ENCODE assay signal across 8 cellular contexts in the genomic region with DNA sequence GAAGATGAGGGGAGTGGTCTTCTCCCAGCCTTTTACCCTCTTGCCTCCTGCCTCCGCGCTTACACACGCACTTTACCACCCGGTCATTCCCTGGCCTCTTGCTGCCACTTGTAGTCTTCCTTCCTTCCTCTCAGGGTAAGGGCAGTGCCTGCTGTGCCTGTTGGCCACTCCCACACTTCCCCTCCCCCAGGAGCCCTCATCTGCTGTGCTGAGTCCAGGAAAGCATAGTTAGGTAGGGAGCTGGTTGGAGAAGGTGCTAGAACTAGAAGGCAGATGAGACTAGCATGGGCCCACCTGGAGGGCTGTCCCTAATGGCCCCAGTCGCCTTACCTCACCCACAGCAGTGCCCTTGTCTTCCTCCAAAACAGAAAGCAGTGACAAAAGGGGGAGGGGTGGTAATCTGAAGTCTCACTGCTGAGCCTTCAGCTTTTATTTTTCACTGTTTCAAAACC. TPM values are rescaled to one million over a fixed set of nuclear protein-coding genes. Genes with fewer than 3 reads are reported as not detected.
DNase-seq lines count a peak whose midpoint lies in the region; ATAC-seq and TF ChIP-seq lines count a peak whose summit lies in the region.

No MANE protein-coding gene starts in this region.

- peaks cover 10% of the 10 kb centered on the region; the same call in 1 of the 2 replicates for H4K20me1 ChIP-seq in Karpas-422 (ENCODE audit: insufficient read depth, low read depth, low read length)

- H3K9me3 ChIP-seq in vagina (no peaks in the 10 kb centered on the region), Karpas-422 (ENCODE audit: low read length) (no peaks in the 10 kb centered on the region)

- H3K36me3 ChIP-seq in brain microvascular endothelial cell (replicated peaks): peaks cover 18% of the 10 kb centered on the region
- no peaks in the 10 kb centered on the region for H3K36me3 ChIP-seq in mesendoderm (ENCODE audit: control insufficient read depth, insufficient read depth, low read length)
- peaks cover 0 to 27% of the 10 kb centered on the region in 2 donors for H3K36me3 ChIP-seq in vagina
- H3K36me3 ChIP-seq in Karpas-422 (ENCODE audit: insufficient read depth, low read length): peaks cover 60% of the 10 kb centered on the region

- ATAC-seq in HG03571 (IDR thresholded peaks at IDR 0.05; ENCODE audit: unreplicated experiment): no peak

- TF ChIP-seq CTCF in brain microvascular endothelial cell (IDR thresholded peaks at IDR 0.05; ENCODE audit: low read depth, low read length, missing control alignments) (no peak), vagina (IDR thresholded peaks at IDR 0.05) (no peak)

- no peak overlapping the region for H2BK120ac ChIP-seq in mesendoderm (ENCODE audit: low read depth, low read length)

- no CpG with 5 or more reads among the region's 5 CpGs for WGBS in mesendoderm (ENCODE audit: extremely low coverage, insufficient coverage, low lambda C conversion rate)

- no peaks in the 10 kb centered on the region; the same call in 1 of the 2 replicates for H3K9me2 ChIP-seq in Karpas-422 (replicated peaks; ENCODE audit: insufficient read depth, low read length)

- DNase-seq in DMS153 treated with DMSO at 0.1 percent for 48 hours (lab: John Stamatoyannopoulos, UW; ENCODE audit: unreplicated experiment): peak; percentile 75
- peak; percentile 62 for DNase-seq in NCI-H2196 (lab: John Stamatoyannopoulos, UW; ENCODE audit: unreplicated experiment)
- DNase-seq in brain microvascular endothelial cell: no peak
- DNase-seq in mesendoderm: peak; percentile 64
- no peak for DNase-seq in vagina (ENCODE audit: extremely low spot score in 2 of 2)
- no peak for DNase-seq in Karpas-422
- DNase-seq in activated gamma-delta T cell treated with Interleukin-2 at 50 U/mL for 16 hours: no peak

- H3K79me1 ChIP-seq in mesendoderm (ENCODE audit: low read length): no peaks in the 10 kb centered on the region

- in situ Hi-C loops in brain microvascular endothelial cell (cut with HindIII; ENCODE audit: low pct_ligation_motif_present, low sequenced_read_pairs): no loop called here

- H3K27ac ChIP-seq in brain microvascular endothelial cell: peak overlapping the region; percentile 16
- peak overlapping the region; percentile 72 for H3K27ac ChIP-seq in mesendoderm (ENCODE audit: low read depth, low read length)
- peak overlapping the region; percentile 68 for H3K27ac ChIP-seq in vagina
- no peak overlapping the region for H3K27ac ChIP-seq in Karpas-422 (ENCODE audit: low read length)

- H4K8ac ChIP-seq in mesendoderm (ENCODE audit: low read depth, low read length): no peak overlapping the region

- no peak overlapping the region for H3K4me3 ChIP-seq in brain microvascular endothelial cell (ENCODE audit: low read depth, low read length)
- H3K4me3 ChIP-seq in mesendoderm (ENCODE audit: low read length): no peak overlapping the region
- no peak overlapping the region for H3K4me3 ChIP-seq in vagina
- no peak overlapping the region for H3K4me3 ChIP-seq in Karpas-422 (ENCODE audit: low read length)

- H3K4me1 ChIP-seq in mesendoderm (ENCODE audit: control insufficient read depth, low read depth, low read length) (peaks cover 12% of the 10 kb centered on the region), vagina (peaks cover 58% of the 10 kb centered on the region), Karpas-422 (ENCODE audit: low read length) (peaks cover 25% of the 10 kb centered on the region)

- peak overlapping the region; percentile 79 for H3K56ac ChIP-seq in mesendoderm (ENCODE audit: low read length)

- no peak overlapping the region for H3K4me2 ChIP-seq in mesendoderm (ENCODE audit: low read length)
- no peak overlapping the region for H3K4me2 ChIP-seq in Karpas-422 (ENCODE audit: low read depth, low read length, poor library complexity, severe bottlenecking)

- H2AK5ac ChIP-seq in mesendoderm (ENCODE audit: low read length): no peak overlapping the region

- no peak overlapping the region for H2AFZ ChIP-seq in Karpas-422 (ENCODE audit: low read length)

- no peak overlapping the region for H3K4ac ChIP-seq in mesendoderm (ENCODE audit: low read depth, low read length)

- peak overlapping the region; percentile 20 for H3K18ac ChIP-seq in mesendoderm (ENCODE audit: low read length)

- no peaks in the 10 kb centered on the region for H3K27me3 ChIP-seq in brain microvascular endothelial cell (replicated peaks)
- no peaks in the 10 kb centered on the region for H3K27me3 ChIP-seq in mesendoderm (ENCODE audit: insufficient read depth, low read length, poor library complexity)
- H3K27me3 ChIP-seq in vagina: no peaks in the 10 kb centered on the region
- no peaks in the 10 kb centered on the region for H3K27me3 ChIP-seq in Karpas-422 (ENCODE audit: low read length)

- TF ChIP-seq POLR2A in vagina (IDR thresholded peaks at IDR 0.05): no peak

- H3K79me2 ChIP-seq in mesendoderm (ENCODE audit: control insufficient read depth, insufficient read depth, low read length): no peaks in the 10 kb centered on the region
- peaks cover 20% of the 10 kb centered on the region for H3K79me2 ChIP-seq in Karpas-422 (ENCODE audit: low read length)

- no peak overlapping the region for H3K23ac ChIP-seq in mesendoderm (ENCODE audit: low read length)

- peak overlapping the region; percentile 69 for H2BK5ac ChIP-seq in mesendoderm (ENCODE audit: low read length)

- no peak overlapping the region for H4K5ac ChIP-seq in mesendoderm (ENCODE audit: low read length)

- intact Hi-C loops in vagina (cut with DNase I): loop anchor here (5.0 to 10.0 kb wide), 2 partner anchors 48 to 100 kb away; partner anchors contain the start of gene SUSD6

- peak overlapping the region; percentile 44 for H3K9ac ChIP-seq in mesendoderm (ENCODE audit: low read length)
- H3K9ac ChIP-seq in Karpas-422 (ENCODE audit: low read length): no peak overlapping the region

- no peak overlapping the region for H2BK15ac ChIP-seq in mesendoderm (replicated peaks; ENCODE audit: low read depth)

RNA-seq across cellular contexts. Expression of gene SRSF5, which starts 54.3 kb away (rescaled TPM):
- 231 TPM for polyA plus RNA-seq in mesendoderm (2013, experiment 1 of 2)
- 225 TPM for polyA plus RNA-seq in mesendoderm (2013, experiment 2 of 2)
- 386 TPM for total RNA-seq in vagina
- total RNA-seq in Karpas-422 (2014; rRNA removed; shearing (Covaris generic); ENCODE audit: low replicate concordance): 292 and 379 TPM in 2 replicates

Comparison
In these comparisons a context has a peak if more than half of its experiments do, and no peak if none do; other contexts are left out.
1. DNase-seq: peak in DMS153 treated with DMSO at 0.1 percent for 48 hours (single experiment), NCI-H2196 (single experiment) and mesendoderm (single experiment); none in brain microvascular endothelial cell (single experiment), vagina (0 of 2), Karpas-422 (single experiment) and activated gamma-delta T cell treated with Interleukin-2 at 50 U/mL for 16 hours (single experiment).